In genomic region chr10:44958196-44958896, GRCh38 we compare ENCODE assay signal across 8 cellular contexts. TPM values are rescaled to one million over a fixed set of nuclear protein-coding genes. Genes with fewer than 3 reads are reported as not detected.
DNase-seq lines count a peak whose midpoint lies in the region; ATAC-seq and TF ChIP-seq lines count a peak whose summit lies in the region.

No MANE protein-coding gene starts in this region.

- H3K27ac ChIP-seq in DOHH2 (ENCODE audit: low read depth, low read length): no peak overlapping the region

- H3K36me3 ChIP-seq in DOHH2 (ENCODE audit: control insufficient read depth, low read length) (no peaks in the 10 kb centered on the region), NT2/D1 (ENCODE audit: insufficient read depth, insufficient read length, low read length) (peaks cover 19% of the 10 kb centered on the region)

- H3K27me3 ChIP-seq in DOHH2 (ENCODE audit: control insufficient read depth, low read length) (no peaks in the 10 kb centered on the region), NT2/D1 (ENCODE audit: insufficient read depth, insufficient read length) (peaks cover 9% of the 10 kb centered on the region)

- peak overlapping the region; percentile 81 for H3K4me2 ChIP-seq in DOHH2 (ENCODE audit: low read length)

- H3K4me1 ChIP-seq in DOHH2 (ENCODE audit: control insufficient read depth, low read length) (peaks cover 41% of the 10 kb centered on the region), NT2/D1 (ENCODE audit: insufficient read depth, insufficient read length) (peaks cover 3% of the 10 kb centered on the region)

- H3F3A ChIP-seq in DOHH2 (ENCODE audit: control insufficient read depth, insufficient read depth): 0 out of 2 replicates have a peak, but pooled peaks cover 5% of the 10 kb centered on the region

- H3K9ac ChIP-seq in NT2/D1 (ENCODE audit: insufficient read length, low read depth): peak overlapping the region; percentile 10

- peaks cover 10% of the 10 kb centered on the region for H3K79me2 ChIP-seq in DOHH2 (ENCODE audit: control insufficient read depth, low read length)

- H3K9me3 ChIP-seq in DOHH2 (ENCODE audit: control insufficient read depth, insufficient read depth, low read length) (no peaks in the 10 kb centered on the region), NT2/D1 (ENCODE audit: insufficient read depth, low read length) (no peaks in the 10 kb centered on the region)

- ATAC-seq in esophagus mucosa: no peak
- ATAC-seq in HG02981 (IDR thresholded peaks at IDR 0.05; ENCODE audit: unreplicated experiment): no peak

- TF ChIP-seq CTCF in DOHH2 (IDR thresholded peaks at IDR 0.05; ENCODE audit: low read depth, low read length, poor library complexity, severe bottlenecking): no peak

- H3K4me3 ChIP-seq in DOHH2 (ENCODE audit: low read length) (peak overlapping the region; percentile 95), NT2/D1 (ENCODE audit: insufficient read length, low read depth) (peak overlapping the region; percentile 59)

- no peaks in the 10 kb centered on the region for H3K9me2 ChIP-seq in DOHH2 (replicated peaks; ENCODE audit: control insufficient read depth, low read length)

- H4K20me1 ChIP-seq in DOHH2 (ENCODE audit: control insufficient read depth, insufficient read depth, low read depth, low read length): no peaks in the 10 kb centered on the region

- no peak for DNase-seq in NT2/D1 (ENCODE audit: low read depth, low spot score)
- DNase-seq in ecto neural progenitor cell (ENCODE audit: low spot score): peak; percentile 32
- peak; percentile 80 for DNase-seq in myocyte (ENCODE audit: low read depth)
- DNase-seq in NCI-H1417 treated with DMSO at 0.1 percent for 48 hours (lab: John Stamatoyannopoulos, UW): no peak
- DNase-seq in NCI-H1048 (lab: John Stamatoyannopoulos, UW): no peak

RNA-seq across cellular contexts. Expression of gene RASSF4, which starts 1.3 kb away (rescaled TPM):
- total RNA-seq in myocyte (608 and 1,159 TPM in 2 replicates), esophagus mucosa (2.3 TPM)
- 413 TPM for polyA plus RNA-seq in myocyte (2012)

RNA-seq across cellular contexts. Expression of gene DEPP1, which starts 20.3 kb away (rescaled TPM):
- total RNA-seq in myocyte (37.4 and 55.5 TPM in 2 replicates), esophagus mucosa (3.3 TPM)
- 39.3 TPM for polyA plus RNA-seq in myocyte (2012)

RNA-seq across cellular contexts. Expression of gene ZNF22, which starts 42.4 kb away (rescaled TPM):
- 25.2 and 25.9 TPM in 2 replicates for total RNA-seq in myocyte
- 6.3 TPM for polyA plus RNA-seq in myocyte (2012)
- 7.0 TPM for total RNA-seq in esophagus mucosa

RNA-seq across cellular contexts. Expression of gene TMEM72, which starts 47.2 kb away (rescaled TPM):
- total RNA-seq in myocyte (0.96 and 1.6 TPM in 2 replicates), esophagus mucosa (not detected)
- polyA plus RNA-seq in myocyte (2012): 2.0 TPM

Comparison
In these comparisons a context has a peak if more than half of its experiments do, and no peak if none do; other contexts are left out.
1. DNase-seq: peak in ecto neural progenitor cell (single experiment) and myocyte (single experiment); none in NT2/D1 (single experiment), NCI-H1417 treated with DMSO at 0.1 percent for 48 hours (single experiment) and NCI-H1048 (single experiment).
2. RNA of gene RASSF4, which starts 1.3 kb away (total RNA-seq): 608 to 1,159 TPM in myocyte; 2.3 TPM in esophagus mucosa (single experiment); every median in the first group is over 100 times any median in the second.